Comparison of ENCODE assay signal across 1 cellular context in genomic region chr1:109040627-109041613, GRCh38.
TF ChIP-seq lines count a peak whose summit lies in the region.

No MANE protein-coding gene starts in this region.

TF ChIP-seq in K562, 482 proteins besides CTCF, POLR2A, EP300 and RAD21 (continued from another document):
- TF ChIP-seq ZBTB40 (IDR thresholded peaks at IDR 0.05), result no peak; the same call in none of the 2 replicates
- no peak for TF ChIP-seq ZBTB40 (CRISPR knock-in tag; IDR thresholded peaks at IDR 0.05)
- no peak for TF ChIP-seq ZFP30 (CRISPR knock-in tag; IDR thresholded peaks at IDR 0.05; ENCODE audit: borderline replicate concordance)
- no peak for TF ChIP-seq CREB3L1 (IDR thresholded peaks at IDR 0.05; ENCODE audit: borderline replicate concordance, low read depth)
- TF ChIP-seq ZNF589 (CRISPR knock-in tag; IDR thresholded peaks at IDR 0.05; ENCODE audit: low read depth), result no peak
- TF ChIP-seq SAFB (IDR thresholded peaks at IDR 0.05; ENCODE audit: borderline replicate concordance, low read depth, low read length), result no peak
- TF ChIP-seq HEY1 (CRISPR knock-in tag; IDR thresholded peaks at IDR 0.05; ENCODE audit: borderline replicate concordance), result no peak
- no peak for TF ChIP-seq ZNF445 (CRISPR knock-in tag; IDR thresholded peaks at IDR 0.05; ENCODE audit: low read depth)
- no peak; the same call in 1 of the 2 replicates for TF ChIP-seq GATAD2B (IDR thresholded peaks at IDR 0.05; ENCODE audit: borderline replicate concordance)
- TF ChIP-seq NRF1 (conservative IDR thresholded peaks at IDR 0.05 in 1 of 2, IDR thresholded peaks at IDR 0.05 in 1 of 2), result peak; percentile 58 to 59
- TF ChIP-seq CHCHD3 (CRISPR knock-in tag; IDR thresholded peaks at IDR 0.05), result no peak
- no peak for TF ChIP-seq ZNF551 (CRISPR knock-in tag; IDR thresholded peaks at IDR 0.05)
- TF ChIP-seq POLR2H (tag; IDR thresholded peaks at IDR 0.05; ENCODE audit: low read depth), result peak; percentile 21; the same call in 1 of the 2 replicates
